19 cellular contexts compared by ENCODE assay signal in genomic region chr2:63668000-63668399, GRCh38.
"Had no signal": no experiment of that assay in that cellular context is flagged by ENCODE, and none has a peak within 500 bp of the region (broad histone marks: within the 10 kb centered on the region; RNA-seq: fewer than 3 reads in every experiment).

No MANE protein-coding gene starts in this region.

- H3K27me3 ChIP-seq: gastrocnemius medialis, ovary, tibial artery, upper lobe of right lung, vagina had no signal

- H3K9me3 ChIP-seq: esophagus muscularis mucosa, gastrocnemius medialis, mucosa of descending colon, ovary, tibial artery, upper lobe of right lung, vagina had no signal

- H3K9me3 Mint-ChIP-seq: dendritic cell treated with granulocyte-macrophage colony-stimulating factor and Interleukin-4, amounts not matched to agents 40 ng/mL and 50 ng/mL, for 4 days; effector memory CD8-positive, alpha-beta T cell; neural crest cell had no signal

- H3K27ac ChIP-seq: epithelial cell of prostate, esophagus muscularis mucosa, gastrocnemius medialis, ovary, tibial artery, upper lobe of right lung, vagina had no signal

- H3K4me3 Mint-ChIP-seq: dendritic cell treated with granulocyte-macrophage colony-stimulating factor and Interleukin-4, amounts not matched to agents 40 ng/mL and 50 ng/mL, for 4 days; effector memory CD8-positive, alpha-beta T cell; naive thymus-derived CD8-positive, alpha-beta T cell; neural crest cell had no signal

- DNase-seq: effector memory CD8-positive, alpha-beta T cell; gastrocnemius medialis; glutamatergic neuron; kidney glomerular epithelial cell; mucosa of descending colon; naive thymus-derived CD8-positive, alpha-beta T cell; nucleus accumbens; ovary; right cardiac atrium; small intestine; stimulated activated CD4-positive, alpha-beta T cell treated with anti-CD3 and anti-CD28 coated beads, Interleukin-2, amount 100 ng/mL, for 48 hours; stimulated activated naive CD8-positive, alpha-beta T cell treated with anti-CD3 and anti-CD28 coated beads, Interleukin-15, Interleukin-2, amounts not matched to agents 100 U/mL and 50 U/mL, for 24 hours; tibial artery; upper lobe of right lung had no signal

- H3K4me1 ChIP-seq: esophagus muscularis mucosa, upper lobe of right lung, vagina had no signal

- H3K27ac Mint-ChIP-seq: dendritic cell treated with granulocyte-macrophage colony-stimulating factor and Interleukin-4, amounts not matched to agents 40 ng/mL and 50 ng/mL, for 4 days; effector memory CD8-positive, alpha-beta T cell; naive thymus-derived CD8-positive, alpha-beta T cell had no signal

- H3K4me1 Mint-ChIP-seq: naive thymus-derived CD8-positive, alpha-beta T cell; neural crest cell had no signal

- H3K36me3 ChIP-seq: esophagus muscularis mucosa, gastrocnemius medialis, ovary, tibial artery, upper lobe of right lung, vagina had no signal

- H3K4me3 ChIP-seq: esophagus muscularis mucosa, gastrocnemius medialis, mucosa of descending colon, ovary, tibial artery, upper lobe of right lung, vagina had no signal
